ENCODE assay signal across 24 cellular contexts in genomic region chr21:42321231-42321630, GRCh38. TPM values are rescaled to one million over a fixed set of nuclear protein-coding genes. Genes with fewer than 3 reads are reported as not detected.
"Had no signal": no experiment of that assay in that cellular context is flagged by ENCODE, and none has a peak within 500 bp of the region (broad histone marks: within the 10 kb centered on the region; RNA-seq: fewer than 3 reads in every experiment).

No MANE protein-coding gene starts in this region.

- H3K4me1 ChIP-seq: psoas muscle had no signal

- H3K4me3 ChIP-seq: heart right ventricle, psoas muscle, smooth muscle cell, stomach, thoracic aorta, transverse colon had no signal

- H3K36me3 ChIP-seq: heart right ventricle, stomach, thoracic aorta, transverse colon had no signal

- H3K4me2 ChIP-seq: smooth muscle cell had no signal

- DNase-seq: cerebellar nuclear complex; effector CD8-positive, alpha-beta T cell; heart right ventricle; hypothalamus; kidney glomerular epithelial cell; mesendoderm; naive B cell; psoas muscle; stimulated activated CD4-positive, alpha-beta T cell treated with anti-CD3 and anti-CD28 coated beads, Interleukin-2, amount 100 ng/mL, for 48 hours; stimulated activated naive CD4-positive, alpha-beta T cell; stomach; substantia nigra; transverse colon had no signal

- H3K27ac ChIP-seq: heart right ventricle, psoas muscle, stomach, thoracic aorta, transverse colon had no signal

- H3K9me3 ChIP-seq: psoas muscle, thoracic aorta, transverse colon had no signal

RNA-seq across cellular contexts. Expression of gene TFF3, which starts 6.0 kb away (rescaled TPM):
- total RNA-seq: fibroblast of lung, frontal cortex, smooth muscle cell had no signal

RNA-seq across cellular contexts. Expression of gene TFF2, which starts 29.6 kb away (rescaled TPM):
- total RNA-seq: dermis microvascular lymphatic vessel endothelial cell, esophagus mucosa, fibroblast of lung, frontal cortex, glomerular endothelial cell, heart right ventricle, liver, lung microvascular endothelial cell, omental fat pad, psoas muscle, smooth muscle cell, urinary bladder had no signal

RNA-seq across cellular contexts. Expression of gene TFF1, which starts 45.1 kb away (rescaled TPM):
- total RNA-seq: dermis microvascular lymphatic vessel endothelial cell, esophagus mucosa, fibroblast of lung, frontal cortex, glomerular endothelial cell, heart right ventricle, liver, lung microvascular endothelial cell, omental fat pad, psoas muscle, urinary bladder had no signal
